29 cellular contexts compared by ENCODE assay signal in the genomic region with DNA sequence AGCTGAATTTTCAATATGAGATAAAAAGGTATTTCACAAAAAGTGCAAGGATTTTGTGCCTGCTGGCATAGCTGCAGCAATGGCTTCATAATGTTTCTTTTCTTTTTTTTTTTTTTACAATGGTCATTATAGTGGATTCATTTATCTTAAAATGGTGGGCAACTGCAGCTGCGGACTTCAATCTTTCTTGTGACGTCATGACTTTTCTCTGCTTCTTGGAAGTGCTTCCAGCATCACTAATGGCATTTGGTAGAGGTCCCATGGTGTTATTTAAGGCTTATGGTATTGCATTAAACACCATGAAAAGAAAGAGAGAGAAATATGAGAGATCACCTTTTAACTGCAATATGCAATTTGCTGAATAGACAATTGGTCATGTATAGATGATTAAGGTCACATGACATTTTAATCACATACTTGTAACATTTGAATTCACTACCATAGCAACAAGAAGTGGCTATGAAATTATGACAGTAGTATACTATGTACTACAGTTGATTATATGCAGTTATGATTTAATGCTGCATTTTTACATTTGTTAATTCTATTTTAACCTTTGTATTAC.
"Had no signal": no experiment of that assay in that cellular context is flagged by ENCODE, and none has a peak within 500 bp of the region (broad histone marks: within the 10 kb centered on the region; RNA-seq: fewer than 3 reads in every experiment).

No MANE protein-coding gene starts in this region.

- H3K36me3 ChIP-seq: ascending aorta, breast epithelium, cardiac muscle cell had no signal

- ATAC-seq: activated CD4-positive, alpha-beta T cell treated with anti-CD3 and anti-CD28 coated beads for 36 hours; activated naive CD4-positive, alpha-beta T cell treated with anti-CD3 and anti-CD28 coated beads, Interleukin-2, amount 50 U/mL, for 72 hours; activated T-cell treated with anti-CD3 and anti-CD28 coated beads, Interleukin-2, amount 50 U/mL, for 72 hours; esophagus mucosa had no signal

- H3K9me3 Mint-ChIP-seq: activated naive CD8-positive, alpha-beta T cell treated with anti-CD3 and anti-CD28 coated beads, Interleukin-2, amount 10 ng/mL, durations not matched to agents 7 days and 5 days; endodermal cell had no signal

- DNase-seq: activated CD4-positive, alpha-beta memory T cell treated with anti-CD3 and anti-CD28 coated beads, Interleukin-2, amount 10 ng/mL, durations not matched to agents 7 days and 5 days; activated CD4-positive, alpha-beta T cell treated with anti-CD3 and anti-CD28 coated beads for 36 hours; activated CD4-positive, alpha-beta T cell treated with anti-CD3 and anti-CD28 coated beads, Interleukin-2, amount 10 ng/mL, durations not matched to agents 7 days and 5 days; activated CD4-positive, alpha-beta T cell treated with anti-CD3 and anti-CD28 coated beads, Interleukin-2, amount 50 U/mL, for 4 hours; activated CD4-positive, CD25-positive, alpha-beta regulatory T cell; activated CD4-positive, CD25-positive, alpha-beta regulatory T cell treated with anti-CD3 and anti-CD28 coated beads, Interleukin-2, amount 50 U/mL, for 72 hours; activated CD8-positive, alpha-beta memory T cell treated with anti-CD3 and anti-CD28 coated beads, Interleukin-2, amount 50 U/mL, for 48 hours; activated gamma-delta T cell; activated naive CD4-positive, alpha-beta T cell; activated naive CD4-positive, alpha-beta T cell treated with anti-CD3 and anti-CD28 coated beads, Interleukin-2, amount 10 ng/mL, durations not matched to agents 7 days and 5 days; activated naive CD8-positive, alpha-beta T cell treated with anti-CD3 and anti-CD28 coated beads, Interleukin-2, amount 10 ng/mL, durations not matched to agents 7 days and 5 days; activated T-cell treated with anti-CD3 and anti-CD28 coated beads for 4 hours; activated T-cell treated with anti-CD3 and anti-CD28 coated beads, Interleukin-2, amount 50 U/mL, for 24 hours; activated T-cell treated with anti-CD3 and anti-CD28 coated beads, Interleukin-2, amount 50 U/mL, for 72 hours; dorsolateral prefrontal cortex; effector memory CD4-positive, alpha-beta T cell; endodermal cell; foreskin fibroblast; head of caudate nucleus; T-helper 2 cell had no signal

- H3K36me3 Mint-ChIP-seq: activated naive CD4-positive, alpha-beta T cell treated with anti-CD3 and anti-CD28 coated beads, Interleukin-2, amount 10 ng/mL, durations not matched to agents 7 days and 5 days; activated naive CD4-positive, alpha-beta T cell treated with anti-CD3 and anti-CD28 coated beads, Interleukin-2, amount 50 U/mL, for 72 hours; activated naive CD8-positive, alpha-beta T cell treated with anti-CD3 and anti-CD28 coated beads, Interleukin-2, amount 10 ng/mL, durations not matched to agents 7 days and 5 days; brain had no signal

- H3K27me3 Mint-ChIP-seq: activated CD4-positive, alpha-beta memory T cell treated with anti-CD3 and anti-CD28 coated beads, Interleukin-2, amount 10 ng/mL, durations not matched to agents 7 days and 5 days; activated CD4-positive, alpha-beta T cell treated with anti-CD3 and anti-CD28 coated beads for 36 hours; activated CD4-positive, alpha-beta T cell treated with anti-CD3 and anti-CD28 coated beads, Interleukin-2, amount 10 ng/mL, durations not matched to agents 7 days and 5 days; activated naive CD4-positive, alpha-beta T cell treated with anti-CD3 and anti-CD28 coated beads, Interleukin-2, amount 10 ng/mL, durations not matched to agents 7 days and 5 days; activated naive CD8-positive, alpha-beta T cell treated with anti-CD3 and anti-CD28 coated beads, Interleukin-2, amount 10 ng/mL, durations not matched to agents 7 days and 5 days; activated T-cell treated with anti-CD3 and anti-CD28 coated beads, Interleukin-2, amount 50 U/mL, for 24 hours; brain; central memory CD8-positive, alpha-beta T cell; dendritic cell treated with granulocyte-macrophage colony-stimulating factor and Interleukin-4, amounts not matched to agents 40 ng/mL and 50 ng/mL, for 4 days had no signal

- H3K4me1 ChIP-seq: ascending aorta, breast epithelium had no signal

- H3K27ac ChIP-seq: ascending aorta, breast epithelium, cardiac muscle cell, coronary artery, dorsolateral prefrontal cortex had no signal

- H3K27me3 ChIP-seq: ascending aorta, breast epithelium, cardiac muscle cell had no signal

- H3K9me3 ChIP-seq: ascending aorta had no signal

- H3K4me1 Mint-ChIP-seq: activated CD4-positive, alpha-beta memory T cell treated with anti-CD3 and anti-CD28 coated beads, Interleukin-2, amount 10 ng/mL, durations not matched to agents 7 days and 5 days; activated CD4-positive, alpha-beta T cell treated with anti-CD3 and anti-CD28 coated beads for 36 hours; activated CD4-positive, alpha-beta T cell treated with anti-CD3 and anti-CD28 coated beads, Interleukin-2, amount 10 ng/mL, durations not matched to agents 7 days and 5 days; activated naive CD4-positive, alpha-beta T cell treated with anti-CD3 and anti-CD28 coated beads, Interleukin-2, amount 10 ng/mL, durations not matched to agents 7 days and 5 days; activated naive CD8-positive, alpha-beta T cell treated with anti-CD3 and anti-CD28 coated beads, Interleukin-2, amount 10 ng/mL, durations not matched to agents 7 days and 5 days; brain; central memory CD8-positive, alpha-beta T cell; endodermal cell had no signal

- H3K4me3 ChIP-seq: ascending aorta, breast epithelium, cardiac muscle cell, coronary artery, dorsolateral prefrontal cortex had no signal

- H3K4me3 Mint-ChIP-seq: activated CD4-positive, alpha-beta memory T cell treated with anti-CD3 and anti-CD28 coated beads, Interleukin-2, amount 10 ng/mL, durations not matched to agents 7 days and 5 days; activated CD4-positive, alpha-beta T cell treated with anti-CD3 and anti-CD28 coated beads for 36 hours; activated CD4-positive, alpha-beta T cell treated with anti-CD3 and anti-CD28 coated beads, Interleukin-2, amount 10 ng/mL, durations not matched to agents 7 days and 5 days; activated naive CD4-positive, alpha-beta T cell treated with anti-CD3 and anti-CD28 coated beads, Interleukin-2, amount 10 ng/mL, durations not matched to agents 7 days and 5 days; activated naive CD8-positive, alpha-beta T cell treated with anti-CD3 and anti-CD28 coated beads, Interleukin-2, amount 10 ng/mL, durations not matched to agents 7 days and 5 days; activated T-cell treated with anti-CD3 and anti-CD28 coated beads, Interleukin-2, amount 50 U/mL, for 24 hours; activated T-cell treated with anti-CD3 and anti-CD28 coated beads, Interleukin-2, amount 50 U/mL, for 72 hours; brain; central memory CD8-positive, alpha-beta T cell; dendritic cell treated with granulocyte-macrophage colony-stimulating factor and Interleukin-4, amounts not matched to agents 40 ng/mL and 50 ng/mL, for 4 days; endodermal cell had no signal

- H3K27ac Mint-ChIP-seq: activated CD4-positive, alpha-beta memory T cell treated with anti-CD3 and anti-CD28 coated beads, Interleukin-2, amount 10 ng/mL, durations not matched to agents 7 days and 5 days; activated CD4-positive, alpha-beta T cell treated with anti-CD3 and anti-CD28 coated beads for 36 hours; activated CD4-positive, alpha-beta T cell treated with anti-CD3 and anti-CD28 coated beads, Interleukin-2, amount 10 ng/mL, durations not matched to agents 7 days and 5 days; activated naive CD4-positive, alpha-beta T cell treated with anti-CD3 and anti-CD28 coated beads, Interleukin-2, amount 10 ng/mL, durations not matched to agents 7 days and 5 days; activated naive CD4-positive, alpha-beta T cell treated with anti-CD3 and anti-CD28 coated beads, Interleukin-2, amount 50 U/mL, for 72 hours; activated naive CD8-positive, alpha-beta T cell treated with anti-CD3 and anti-CD28 coated beads, Interleukin-2, amount 10 ng/mL, durations not matched to agents 7 days and 5 days; activated T-cell treated with anti-CD3 and anti-CD28 coated beads, Interleukin-2, amount 50 U/mL, for 24 hours; activated T-cell treated with anti-CD3 and anti-CD28 coated beads, Interleukin-2, amount 50 U/mL, for 72 hours; brain; dendritic cell treated with granulocyte-macrophage colony-stimulating factor and Interleukin-4, amounts not matched to agents 40 ng/mL and 50 ng/mL, for 4 days; endodermal cell had no signal
